Comparison of ENCODE assay signal across 28 cellular contexts in genomic region chr19:50932690-50933083, GRCh38. TPM values are rescaled to one million over a fixed set of nuclear protein-coding genes. Genes with fewer than 3 reads are reported as not detected.
A peak's percentile ranks its signal among the peaks of the same experiment; 100 is the strongest.
DNase-seq lines count a peak whose midpoint lies in the region; ATAC-seq, FAIRE-seq and TF ChIP-seq lines count a peak whose summit lies in the region.
"Had no signal": no experiment of that assay in that cellular context is flagged by ENCODE, and none has a peak within 500 bp of the region (broad histone marks: within the 10 kb centered on the region; RNA-seq: fewer than 3 reads in every experiment).

No MANE protein-coding gene starts in this region.

- RAD21 ChIA-PET in HCT116 (lab: Charles Lee; ENCODE audit: low non-redundant PET in 1 of 2, low total read pairs in 2 of 2, uncharacterized antibody in 2 of 2, unreplicated experiment in 2 of 2), result interaction anchor here (1.3 to 1.4 kb wide), 2 partner anchors 84 kb away, joined by 4 read pairs; no protein-coding TSS in a partner anchor

- DNase-seq in HCT116 (ENCODE audit: low read depth, low spot score), result no peak
- DNase-seq in PC-9, result peak in 1 of 2 experiments; percentile 46
- peak; percentile 12 for DNase-seq in bronchial epithelial cell (ENCODE audit: low read depth)
- no peak for DNase-seq in keratinocyte (ENCODE audit: low read depth, low spot score)
- no peak for DNase-seq in SKM-1 (lab: John Stamatoyannopoulos, UW; ENCODE audit: unreplicated experiment)
- DNase-seq in HPDE6-E6E7 (ENCODE audit: extremely low spot score), result no peak
- no peak for DNase-seq in NCI-H2227 treated with DMSO at 0.1 percent for 48 hours (lab: John Stamatoyannopoulos, UW)
- DNase-seq in RKO (ENCODE audit: low spot score), result no peak
- DNase-seq: AML-193; CD4-positive, alpha-beta memory T cell; COR-L47; GM23248; H7; HFFc6; NCI-H1092 treated with DMSO at 0.1 percent for 48 hours; NCI-H1436; NCI-H187 treated with DMSO at 0.1 percent for 48 hours; NCI-H2107; NCI-H526 treated with DMSO at 0.1 percent for 48 hours; Right ventricle myocardium superior; T-helper 17 cell had no signal

- peak overlapping the region; percentile 34 for H3K9ac ChIP-seq in HCT116 (ENCODE audit: low read length)
- peak overlapping the region; percentile 58 for H3K9ac ChIP-seq in keratinocyte (ENCODE audit: control insufficient read depth, extremely low read depth, insufficient read depth, low read length)
- H3K9ac ChIP-seq: BLaER1 treated with 17β-estradiol and CSF1 and Interleukin-3, amounts not matched to agents 10 nM and 100 nM; GM23248; KMS-11 had no signal

- H3K4me2 ChIP-seq in HCT116 (ENCODE audit: low read length) (peak overlapping the region; percentile 82), PC-9 (peak overlapping the region; percentile 60), keratinocyte (ENCODE audit: control insufficient read depth, extremely low read depth, insufficient read depth, low read depth, low read length) (peak overlapping the region; percentile 69)
- H3K4me2 ChIP-seq: KMS-11 had no signal

- no peaks in the 10 kb centered on the region for H3K79me2 ChIP-seq in HCT116 (ENCODE audit: insufficient read depth, low read length)
- no peaks in the 10 kb centered on the region for H3K79me2 ChIP-seq in PC-9 (ENCODE audit: low read depth)
- no peaks in the 10 kb centered on the region for H3K79me2 ChIP-seq in keratinocyte (ENCODE audit: control insufficient read depth, insufficient read depth, low read length)

- H2AFZ ChIP-seq in HCT116 (ENCODE audit: low read depth, low read length, poor library complexity, severe bottlenecking) (peak overlapping the region; percentile 63), PC-9 (no peak overlapping the region), keratinocyte (ENCODE audit: control insufficient read depth, low read length) (no peak overlapping the region)

- H3F3A ChIP-seq in PC-9 (ENCODE audit: insufficient read depth, low read depth), result peaks cover 41% of the 10 kb centered on the region

- BruUV-seq in HCT116 (replicated peaks; lab: Mats Ljungman, UMichigan) (no TSS peak), PC-9 (replicated peaks; lab: Mats Ljungman, UMichigan) (TSS peak; percentile 60)

- H3K9me3 ChIP-seq in HCT116 (ENCODE audit: control insufficient read depth in 1 of 2, insufficient read depth in 1 of 2, low read depth in 1 of 2, low read length in 2 of 2) (no peaks in the 10 kb centered on the region), PC-9 (ENCODE audit: insufficient read depth, low read depth) (no peaks in the 10 kb centered on the region), keratinocyte (ENCODE audit: control insufficient read depth, low read depth, low read length) (no peaks in the 10 kb centered on the region)
- H3K9me3 ChIP-seq: A549; BLaER1 treated with 17β-estradiol and CSF1 and Interleukin-3, amounts not matched to agents 10 nM and 100 nM had no signal

- dilution Hi-C loops in keratinocyte (cut with MboI; ENCODE audit: extremely low pct_ligation_motif_present, low sequenced_read_pairs), result no loop called here

- TF ChIP-seq CTCF in HCT116 (IDR thresholded peaks at IDR 0.05 in 2 of 3, conservative IDR thresholded peaks at IDR 0.05 in 1 of 3; ENCODE audit: borderline replicate concordance in 1 of 3, insufficient read depth in 1 of 3, low read depth in 2 of 3, low read length in 2 of 3), result no peak; a peak in 1 of 6 replicates
- no peak; the same call in 1 of the 2 replicates for TF ChIP-seq CTCF in PC-9 (conservative IDR thresholded peaks at IDR 0.05)
- TF ChIP-seq CTCF in bronchial epithelial cell (IDR thresholded peaks at IDR 0.05; ENCODE audit: insufficient read depth, low read length, severe bottlenecking), result no peak
- peak in 1 of 3 experiments; percentile 46 for TF ChIP-seq CTCF in keratinocyte (optimal IDR thresholded peaks at IDR 0.05 in 1 of 3, IDR thresholded peaks at IDR 0.05 in 1 of 3, conservative IDR thresholded peaks at IDR 0.05 in 1 of 3; ENCODE audit: extremely low read depth in 1 of 3, insufficient read depth in 2 of 3, low read length in 3 of 3)

- no peak for FAIRE-seq in bronchial epithelial cell (lab: Jason Lieb, UNC)
- peak; percentile 85 for FAIRE-seq in keratinocyte (lab: Jason Lieb, UNC)
- FAIRE-seq: A549, G401.6, RCC 7860 had no signal

- TF ChIP-seq RAD21 in HCT116 (IDR thresholded peaks at IDR 0.05; ENCODE audit: low read depth), result no peak; the same call in 1 of the 2 replicates

- H3K36me3 ChIP-seq in HCT116 (ENCODE audit: control insufficient read depth in 1 of 2, insufficient read depth in 2 of 2, low read length in 2 of 2) (no peaks in the 10 kb centered on the region), PC-9 (ENCODE audit: low read depth) (no peaks in the 10 kb centered on the region), bronchial epithelial cell (ENCODE audit: control insufficient read depth, insufficient read depth, low read length) (no peaks in the 10 kb centered on the region), keratinocyte (ENCODE audit: control insufficient read depth in 2 of 2, extremely low read depth in 1 of 2, insufficient read depth in 2 of 2, low read length in 2 of 2) (no peaks in the 10 kb centered on the region)
- H3K36me3 ChIP-seq: BLaER1 treated with 17β-estradiol and CSF1 and Interleukin-3, amounts not matched to agents 10 nM and 100 nM had no signal

- POLR2A ChIA-PET in HCT116 (lab: Charles Lee), result interaction anchor here (0.7 to 2.1 kb wide), 4 partner anchors 37 to 86 kb away, joined by 3 to 8 read pairs (median 5); partner anchors contain the start of genes KLK10, KLK6 and KLK7
- POLR2A ChIA-PET in PC-9 (lab: Charles Lee; ENCODE audit: unreplicated experiment), result interaction anchor here (0.6 to 1.2 kb wide), 3 partner anchors 19 to 84 kb away, joined by 3 to 6 read pairs (median 5); no protein-coding TSS in a partner anchor

- ATAC-seq in HCT116, result peak; percentile 9; the same call in 1 of the 2 replicates
- ATAC-seq: A549, T-helper 17 cell had no signal

- CTCF ChIA-PET in HCT116 (lab: Charles Lee) (interaction anchor here (1.2 to 10.4 kb wide), 3 partner anchors 10 to 164 kb away, joined by 3 to 62 read pairs (median 15); no protein-coding TSS in a partner anchor), PC-9 (lab: Charles Lee) (interaction anchor here (0.6 to 1.0 kb wide), 2 partner anchors 70 to 149 kb away, joined by 4 to 18 read pairs; no protein-coding TSS in a partner anchor)

- H3K4me3 ChIP-seq in HCT116 (replicated peaks in 1 of 2; ENCODE audit: low read depth in 1 of 2, low read length in 2 of 2), result peak overlapping the region in 1 of 2 experiments; percentile 43; a peak in 1 of 4 replicates
- peak overlapping the region; percentile 14 for H3K4me3 ChIP-seq in PC-9
- H3K4me3 ChIP-seq in bronchial epithelial cell (ENCODE audit: low read depth, low read length), result no peak overlapping the region
- H3K4me3 ChIP-seq in keratinocyte (ENCODE audit: control insufficient read depth in 2 of 3, extremely low read depth in 1 of 3, insufficient read depth in 2 of 3, low read depth in 1 of 3, low read length in 3 of 3), result no peak overlapping the region
- H3K4me3 ChIP-seq: A549; BLaER1 treated with 17β-estradiol and CSF1 and Interleukin-3, amounts not matched to agents 10 nM and 100 nM; GM23248 had no signal

- H3K27me3 ChIP-seq in HCT116 (ENCODE audit: insufficient read depth, low read length) (no peaks in the 10 kb centered on the region), PC-9 (ENCODE audit: insufficient read depth, low read depth) (no peaks in the 10 kb centered on the region), bronchial epithelial cell (ENCODE audit: control insufficient read depth, insufficient read depth, low read length) (peaks cover 3% of the 10 kb centered on the region), keratinocyte (ENCODE audit: control insufficient read depth, extremely low read depth, insufficient read depth, low read length) (no peaks in the 10 kb centered on the region)
- H3K27me3 ChIP-seq: BLaER1 treated with 17β-estradiol and CSF1 and Interleukin-3, amounts not matched to agents 10 nM and 100 nM had no signal

- no peak for TF ChIP-seq POLR2A in HCT116 (IDR thresholded peaks at IDR 0.05; ENCODE audit: borderline replicate concordance, extremely low read depth, insufficient read depth, insufficient read length)

- intact Hi-C loops in HCT116 (cut with micrococcal nuclease) (loop anchor here (1.0 to 2.0 kb wide), 3 partner anchors 36 to 84 kb away; partner anchors contain the start of genes KLK6 and KLK8), PC-9 (cut with micrococcal nuclease; ENCODE audit: unreplicated experiment) (loop anchor here (1.0 to 2.0 kb wide), 4 partner anchors 20 to 85 kb away; partner anchors contain the start of genes KLK5 and KLK6)

- no peaks in the 10 kb centered on the region for H3K9me1 ChIP-seq in keratinocyte (ENCODE audit: control insufficient read depth, extremely low read depth, insufficient read depth, low read length)

- H3K27ac ChIP-seq in HCT116 (ENCODE audit: low read depth, low read length) (peak overlapping the region; percentile 78), PC-9 (peak overlapping the region; percentile 89), keratinocyte (ENCODE audit: control insufficient read depth, insufficient read depth, low read length) (peak overlapping the region; percentile 91)
- H3K27ac ChIP-seq: BLaER1 treated with 17β-estradiol and CSF1 and Interleukin-3, amounts not matched to agents 10 nM and 100 nM; GM23248; KMS-11 had no signal

- H3K4me1 ChIP-seq in HCT116 (ENCODE audit: control insufficient read depth in 1 of 2, insufficient read depth in 2 of 2, low read length in 2 of 2) (peaks cover 47 to 54% of the 10 kb centered on the region in 2 experiments), PC-9 (replicated peaks; ENCODE audit: insufficient read depth) (peaks cover 43% of the 10 kb centered on the region), keratinocyte (ENCODE audit: control insufficient read depth, extremely low read depth, insufficient read depth, low read length) (peaks cover 40% of the 10 kb centered on the region)

- H3K9me2 ChIP-seq in HCT116 (ENCODE audit: insufficient read depth), result no peaks in the 10 kb centered on the region
- H3K9me2 ChIP-seq in PC-9 (ENCODE audit: insufficient read depth), result no peaks in the 10 kb centered on the region

- H4K20me1 ChIP-seq in HCT116 (ENCODE audit: insufficient read depth) (no peaks in the 10 kb centered on the region), PC-9 (ENCODE audit: insufficient read depth) (no peaks in the 10 kb centered on the region), keratinocyte (ENCODE audit: control insufficient read depth, extremely low read depth, insufficient read depth, low read length) (no peaks in the 10 kb centered on the region)
- H4K20me1 ChIP-seq: BLaER1 treated with 17β-estradiol and CSF1 and Interleukin-3, amounts not matched to agents 10 nM and 100 nM had no signal

RNA-seq across cellular contexts. Expression of gene KLK5, which starts 20.2 kb away (rescaled TPM):
- total RNA-seq in HCT116 (2021; ENCODE audit: unreplicated experiment), result 1.2 TPM
- polyA plus RNA-seq in HCT116 (2012), result 4.4 and 5.8 TPM in 2 replicates
- total RNA-seq in PC-9 (2021), result 405 and 412 TPM in 2 replicates
- total RNA-seq in bronchial epithelial cell, result 3.4 and 12.0 TPM in 2 replicates
- 425 to 882 TPM (median 477 TPM) in 3 replicates for polyA plus RNA-seq in keratinocyte
- polyA plus RNA-seq in keratinocyte (2011; ENCODE audit: low read depth), result 136 TPM
- 541 and 572 TPM in 2 replicates for polyA plus RNA-seq in keratinocyte (2011; cell fraction: cytosol; rRNA removed)
- 466 and 483 TPM in 2 replicates for polyA plus RNA-seq in keratinocyte (2011; cell fraction: nucleus; rRNA removed)
- polyA plus RNA-seq in keratinocyte (2012; ENCODE audit: low replicate concordance), result 487 and 1,188 TPM in 2 replicates
- 346 to 800 TPM (median 621 TPM) in 3 replicates for polyA minus RNA-seq in keratinocyte
- 490 TPM for polyA minus RNA-seq in keratinocyte (2011; cell fraction: cytosol; rRNA and poly(A)+ RNA removed)
- polyA minus RNA-seq in keratinocyte (2011; cell fraction: nucleus; rRNA and poly(A)+ RNA removed), result 243 and 342 TPM in 2 replicates
- total RNA-seq: CD4-positive, alpha-beta memory T cell; GM23248; H7; HFFc6; NCI-H460; Right ventricle myocardium superior; T-helper 17 cell had no signal
- polyA plus RNA-seq: A549; CD4-positive, alpha-beta memory T cell; GM23248; IgD-negative memory B cell had no signal

RNA-seq across cellular contexts. Expression of gene KLK4, which starts 21.5 kb away (rescaled TPM):
- total RNA-seq in HCT116 (2021; ENCODE audit: unreplicated experiment) (0.84 TPM), PC-9 (2021) (not detected in 2 replicates), bronchial epithelial cell (not detected in 2 replicates)
- 0.65 and 0.70 TPM in 2 replicates for polyA plus RNA-seq in HCT116 (2012)
- not detected in 3 replicates for polyA plus RNA-seq in keratinocyte
- not detected for polyA plus RNA-seq in keratinocyte (2011; ENCODE audit: low read depth)
- polyA plus RNA-seq in keratinocyte (2011; cell fraction: cytosol; rRNA removed), result not detected in 2 replicates
- polyA plus RNA-seq in keratinocyte (2011; cell fraction: nucleus; rRNA removed), result not detected in 2 replicates
- polyA plus RNA-seq in keratinocyte (2012; ENCODE audit: low replicate concordance), result 0.49 TPM in 1 of 2 replicates, not detected in the other
- polyA minus RNA-seq in keratinocyte, result not detected in 3 replicates
- polyA minus RNA-seq in keratinocyte (2011; cell fraction: cytosol; rRNA and poly(A)+ RNA removed), result not detected
- polyA minus RNA-seq in keratinocyte (2011; cell fraction: nucleus; rRNA and poly(A)+ RNA removed), result not detected in 2 replicates
- total RNA-seq: CD4-positive, alpha-beta memory T cell; GM23248; H7; HFFc6; NCI-H460; Right ventricle myocardium superior; T-helper 17 cell had no signal
- polyA plus RNA-seq: A549; CD4-positive, alpha-beta memory T cell; GM23248; IgD-negative memory B cell had no signal

RNA-seq across cellular contexts. Expression of gene KLK6, which starts 36.7 kb away (rescaled TPM):
- total RNA-seq in HCT116 (2021; ENCODE audit: unreplicated experiment) (40.5 TPM), PC-9 (2021) (490 and 581 TPM in 2 replicates), bronchial epithelial cell (0.26 TPM in 2 replicates)
- 72.9 and 87.4 TPM in 2 replicates for polyA plus RNA-seq in HCT116 (2012)
- 0.73 to 2.5 TPM (median 1.9 TPM) in 3 replicates for polyA plus RNA-seq in keratinocyte
- polyA plus RNA-seq in keratinocyte (2011; ENCODE audit: low read depth), result 5.6 TPM
- 0.81 and 2.5 TPM in 2 replicates for polyA plus RNA-seq in keratinocyte (2011; cell fraction: cytosol; rRNA removed)
- 3.6 and 7.7 TPM in 2 replicates for polyA plus RNA-seq in keratinocyte (2011; cell fraction: nucleus; rRNA removed)
- polyA plus RNA-seq in keratinocyte (2012; ENCODE audit: low replicate concordance), result 2.8 and 23.6 TPM in 2 replicates
- 0.69 to 5.9 TPM (median 2.7 TPM) in 3 replicates for polyA minus RNA-seq in keratinocyte
- polyA minus RNA-seq in keratinocyte (2011; cell fraction: cytosol; rRNA and poly(A)+ RNA removed), result 3.3 TPM
- 3.2 and 8.3 TPM in 2 replicates for polyA minus RNA-seq in keratinocyte (2011; cell fraction: nucleus; rRNA and poly(A)+ RNA removed)
- total RNA-seq: CD4-positive, alpha-beta memory T cell; GM23248; HFFc6; NCI-H460; Right ventricle myocardium superior; T-helper 17 cell had no signal
- polyA plus RNA-seq: CD4-positive, alpha-beta memory T cell; GM23248; IgD-negative memory B cell had no signal

RNA-seq across cellular contexts. Expression of gene KLK7, which starts 51.0 kb away (rescaled TPM):
- 30.5 TPM for total RNA-seq in HCT116 (2021; ENCODE audit: unreplicated experiment)
- polyA plus RNA-seq in HCT116 (2012), result 31.4 and 34.2 TPM in 2 replicates
- 98.1 and 138 TPM in 2 replicates for total RNA-seq in PC-9 (2021)
- 3.9 and 20.0 TPM in 2 replicates for total RNA-seq in bronchial epithelial cell
- polyA plus RNA-seq in keratinocyte, result 22.4 to 33.8 TPM (median 29.2 TPM) in 3 replicates
- 140 TPM for polyA plus RNA-seq in keratinocyte (2011; ENCODE audit: low read depth)
- polyA plus RNA-seq in keratinocyte (2011; cell fraction: cytosol; rRNA removed), result 27.6 and 59.2 TPM in 2 replicates
- 89.8 and 155 TPM in 2 replicates for polyA plus RNA-seq in keratinocyte (2011; cell fraction: nucleus; rRNA removed)
- 36.2 and 757 TPM in 2 replicates for polyA plus RNA-seq in keratinocyte (2012; ENCODE audit: low replicate concordance)
- 11.1 to 66.6 TPM (median 14.4 TPM) in 3 replicates for polyA minus RNA-seq in keratinocyte
- polyA minus RNA-seq in keratinocyte (2011; cell fraction: cytosol; rRNA and poly(A)+ RNA removed), result 16.1 TPM
- 39.9 and 57.8 TPM in 2 replicates for polyA minus RNA-seq in keratinocyte (2011; cell fraction: nucleus; rRNA and poly(A)+ RNA removed)
- total RNA-seq: CD4-positive, alpha-beta memory T cell; GM23248; HFFc6; NCI-H460; Right ventricle myocardium superior; T-helper 17 cell had no signal
- polyA plus RNA-seq: A549; CD4-positive, alpha-beta memory T cell; GM23248; IgD-negative memory B cell had no signal

RNA-seq across cellular contexts. Expression of gene KLK2, which starts 59.4 kb away (rescaled TPM):
- not detected for total RNA-seq in HCT116 (2021; ENCODE audit: unreplicated experiment)
- polyA plus RNA-seq in HCT116 (2012), result not detected in 2 replicates
- total RNA-seq in PC-9 (2021), result not detected in 2 replicates
- total RNA-seq in bronchial epithelial cell, result 0.53 TPM in 1 of 2 replicates, not detected in the other
- 0.07 to 0.14 TPM in 2 of 3 replicates, not detected in the other for polyA plus RNA-seq in keratinocyte
- not detected for polyA plus RNA-seq in keratinocyte (2011; ENCODE audit: low read depth)
- polyA plus RNA-seq in keratinocyte (2011; cell fraction: cytosol; rRNA removed), result not detected in 2 replicates
- polyA plus RNA-seq in keratinocyte (2011; cell fraction: nucleus; rRNA removed), result 0.41 and 0.64 TPM in 2 replicates
- polyA plus RNA-seq in keratinocyte (2012; ENCODE audit: low replicate concordance), result 0.28 TPM in 1 of 2 replicates, not detected in the other
- polyA minus RNA-seq in keratinocyte, result not detected in 3 replicates
- not detected for polyA minus RNA-seq in keratinocyte (2011; cell fraction: cytosol; rRNA and poly(A)+ RNA removed)
- not detected in 2 replicates for polyA minus RNA-seq in keratinocyte (2011; cell fraction: nucleus; rRNA and poly(A)+ RNA removed)
- total RNA-seq: CD4-positive, alpha-beta memory T cell; GM23248; H7; HFFc6; NCI-H460; Right ventricle myocardium superior; T-helper 17 cell had no signal
- polyA plus RNA-seq: CD4-positive, alpha-beta memory T cell; GM23248; IgD-negative memory B cell had no signal

Comparison
In these comparisons a context has a peak if more than half of its experiments do, and no peak if none do; other contexts are left out.
1. RNA of gene KLK5, which starts 20.2 kb away (total RNA-seq): 405 to 412 TPM in PC-9; 3.4 to 12.0 TPM in bronchial epithelial cell and 1.2 TPM in HCT116 (single experiment); every median in the first group is over 10 times any median in the second.
2. RNA of gene KLK6, which starts 36.7 kb away (total RNA-seq): 490 to 581 TPM in PC-9 and 40.5 TPM in HCT116 (single experiment); 0.26 TPM in bronchial epithelial cell; every median in the first group is over 10 times any median in the second.
3. Peak in every context shown above with its lines, with median percentiles within 50 percentile points of each other: H3K27ac ChIP-seq and H3K4me2 ChIP-seq.